Comparison of ENCODE assay signal across 1 cellular context in the genomic region with DNA sequence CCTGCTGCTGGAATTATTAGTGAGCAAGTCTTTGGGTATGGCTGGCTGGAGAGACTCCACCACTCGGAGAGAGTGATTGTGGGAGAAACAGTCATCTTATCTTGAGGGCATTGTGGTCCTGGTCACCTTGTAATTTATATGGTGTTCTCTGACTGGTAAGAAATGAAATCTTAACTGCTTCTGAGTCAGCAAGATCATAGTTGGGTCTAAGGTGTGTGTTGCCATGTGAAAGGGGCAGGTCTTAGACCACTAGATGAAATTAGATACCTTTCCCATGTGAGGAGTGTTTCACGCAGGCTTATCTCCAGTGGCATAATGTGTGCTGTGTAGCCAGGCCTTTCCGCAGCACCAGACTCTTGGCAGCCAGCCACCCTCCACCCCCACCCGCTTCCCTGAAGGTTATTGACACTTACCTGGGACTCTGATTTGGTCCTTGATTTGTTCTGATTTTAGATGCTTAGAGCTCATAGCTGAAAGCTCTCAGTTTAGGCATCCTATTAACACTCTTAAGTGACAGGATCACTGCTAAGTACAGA.
TF ChIP-seq lines count a peak whose summit lies in the region.

No MANE protein-coding gene starts in this region.

TF ChIP-seq in K562, 482 proteins besides CTCF, POLR2A, EP300 and RAD21 (continued from another document and continues in another):
- no peak for TF ChIP-seq ETS1 (conservative IDR thresholded peaks at IDR 0.05; ENCODE audit: control insufficient read depth, low read depth, low read length)
- TF ChIP-seq ATF7 (IDR thresholded peaks at IDR 0.05), result no peak
- TF ChIP-seq DLX4 (CRISPR knock-in tag; IDR thresholded peaks at IDR 0.05), result no peak
- TF ChIP-seq PURB (CRISPR knock-in tag; IDR thresholded peaks at IDR 0.05; ENCODE audit: low read depth), result no peak
- TF ChIP-seq ZBTB8A (IDR thresholded peaks at IDR 0.05; ENCODE audit: partially characterized antibody), result no peak
- TF ChIP-seq SNRNP70 (optimal IDR thresholded peaks at IDR 0.05; ENCODE audit: low read depth, low read length), result no peak
- TF ChIP-seq FOXK2 (conservative IDR thresholded peaks at IDR 0.05 in 1 of 2, IDR thresholded peaks at IDR 0.05 in 1 of 2; ENCODE audit: low read depth in 2 of 2), result no peak
- no peak for TF ChIP-seq SMARCB1 (IDR thresholded peaks at IDR 0.05; ENCODE audit: insufficient read length, low read depth)
- peak; percentile 67 for TF ChIP-seq MXI1 (IDR thresholded peaks at IDR 0.05; ENCODE audit: low read depth, low read length)
- no peak for TF ChIP-seq ETV1 (tag; conservative IDR thresholded peaks at IDR 0.05; ENCODE audit: low read depth)
- TF ChIP-seq, protein P1, sequence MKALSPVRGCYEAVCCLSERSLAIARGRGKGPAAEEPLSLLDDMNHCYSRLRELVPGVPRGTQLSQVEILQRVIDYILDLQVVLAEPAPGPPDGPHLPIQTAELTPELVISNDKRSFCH (CRISPR knock-in tag; IDR thresholded peaks at IDR 0.05), result no peak
- TF ChIP-seq, protein P1 (tag; IDR thresholded peaks at IDR 0.05), result no peak
- TF ChIP-seq HEY1 (CRISPR knock-in tag; IDR thresholded peaks at IDR 0.05; ENCODE audit: borderline replicate concordance), result no peak
- no peak for TF ChIP-seq SP1 (CRISPR knock-in tag; IDR thresholded peaks at IDR 0.05)
- TF ChIP-seq ZNF23 (CRISPR knock-in tag; IDR thresholded peaks at IDR 0.05), result no peak
- no peak for TF ChIP-seq SREBF1 (IDR thresholded peaks at IDR 0.05; ENCODE audit: borderline replicate concordance, low read depth, low read length)
- peak; percentile 31; the same call in 1 of the 2 replicates for TF ChIP-seq ZFX (CRISPR knock-in tag; IDR thresholded peaks at IDR 0.05)
- TF ChIP-seq WHSC1 (IDR thresholded peaks at IDR 0.05; ENCODE audit: low read length), result no peak
- TF ChIP-seq FOSL1 (tag; conservative IDR thresholded peaks at IDR 0.05), result peak; percentile 61; the same call in 1 of the 2 replicates
- no peak for TF ChIP-seq SMARCC2 (IDR thresholded peaks at IDR 0.05; ENCODE audit: low read depth)
- no peak for TF ChIP-seq ZNF79 (CRISPR knock-in tag; IDR thresholded peaks at IDR 0.05; ENCODE audit: low read depth)
- peak; percentile 36; the same call in 1 of the 2 replicates for TF ChIP-seq TFAP4 (CRISPR knock-in tag; IDR thresholded peaks at IDR 0.05; ENCODE audit: borderline replicate concordance)
- TF ChIP-seq SNAPC5 (CRISPR knock-in tag; IDR thresholded peaks at IDR 0.05), result no peak
- TF ChIP-seq RNF2 (IDR thresholded peaks at IDR 0.05), result no peak
- no peak for TF ChIP-seq ZNF561 (CRISPR knock-in tag; conservative IDR thresholded peaks at IDR 0.05)
- TF ChIP-seq SRF (CRISPR knock-in tag; IDR thresholded peaks at IDR 0.05), result no peak
- no peak for TF ChIP-seq HNRNPUL1 (IDR thresholded peaks at IDR 0.05; ENCODE audit: low read length)
- TF ChIP-seq, protein P2, sequence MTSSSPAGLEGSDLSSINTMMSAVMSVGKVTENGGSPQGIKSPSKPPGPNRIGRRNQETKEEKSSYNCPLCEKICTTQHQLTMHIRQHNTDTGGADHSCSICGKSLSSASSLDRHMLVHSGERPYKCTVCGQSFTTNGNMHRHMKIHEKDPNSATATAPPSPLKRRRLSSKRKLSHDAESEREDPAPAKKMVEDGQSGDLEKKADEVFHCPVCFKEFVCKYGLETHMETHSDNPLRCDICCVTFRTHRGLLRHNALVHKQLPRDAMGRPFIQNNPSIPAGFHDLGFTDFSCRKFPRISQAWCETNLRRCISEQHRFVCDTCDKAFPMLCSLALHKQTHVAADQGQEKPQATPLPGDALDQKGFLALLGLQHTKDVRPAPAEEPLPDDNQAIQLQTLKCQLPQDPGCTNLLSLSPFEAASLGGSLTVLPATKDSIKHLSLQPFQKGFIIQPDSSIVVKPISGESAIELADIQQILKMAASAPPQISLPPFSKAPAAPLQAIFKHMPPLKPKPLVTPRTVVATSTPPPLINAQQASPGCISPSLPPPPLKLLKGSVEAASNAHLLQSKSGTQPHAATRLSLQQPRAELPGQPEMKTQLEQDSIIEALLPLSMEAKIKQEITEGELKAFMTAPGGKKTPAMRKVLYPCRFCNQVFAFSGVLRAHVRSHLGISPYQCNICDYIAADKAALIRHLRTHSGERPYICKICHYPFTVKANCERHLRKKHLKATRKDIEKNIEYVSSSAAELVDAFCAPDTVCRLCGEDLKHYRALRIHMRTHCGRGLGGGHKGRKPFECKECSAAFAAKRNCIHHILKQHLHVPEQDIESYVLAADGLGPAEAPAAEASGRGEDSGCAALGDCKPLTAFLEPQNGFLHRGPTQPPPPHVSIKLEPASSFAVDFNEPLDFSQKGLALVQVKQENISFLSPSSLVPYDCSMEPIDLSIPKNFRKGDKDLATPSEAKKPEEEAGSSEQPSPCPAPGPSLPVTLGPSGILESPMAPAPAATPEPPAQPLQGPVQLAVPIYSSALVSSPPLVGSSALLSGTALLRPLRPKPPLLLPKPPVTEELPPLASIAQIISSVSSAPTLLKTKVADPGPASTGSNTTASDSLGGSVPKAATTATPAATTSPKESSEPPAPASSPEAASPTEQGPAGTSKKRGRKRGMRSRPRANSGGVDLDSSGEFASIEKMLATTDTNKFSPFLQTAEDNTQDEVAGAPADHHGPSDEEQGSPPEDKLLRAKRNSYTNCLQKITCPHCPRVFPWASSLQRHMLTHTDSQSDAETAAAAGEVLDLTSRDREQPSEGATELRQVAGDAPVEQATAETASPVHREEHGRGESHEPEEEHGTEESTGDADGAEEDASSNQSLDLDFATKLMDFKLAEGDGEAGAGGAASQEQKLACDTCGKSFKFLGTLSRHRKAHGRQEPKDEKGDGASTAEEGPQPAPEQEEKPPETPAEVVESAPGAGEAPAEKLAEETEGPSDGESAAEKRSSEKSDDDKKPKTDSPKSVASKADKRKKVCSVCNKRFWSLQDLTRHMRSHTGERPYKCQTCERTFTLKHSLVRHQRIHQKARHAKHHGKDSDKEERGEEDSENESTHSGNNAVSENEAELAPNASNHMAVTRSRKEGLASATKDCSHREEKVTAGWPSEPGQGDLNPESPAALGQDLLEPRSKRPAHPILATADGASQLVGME (CRISPR knock-in tag; IDR thresholded peaks at IDR 0.05), result no peak
- no peak for TF ChIP-seq LEF1 (IDR thresholded peaks at IDR 0.05)
- TF ChIP-seq, protein P3, sequence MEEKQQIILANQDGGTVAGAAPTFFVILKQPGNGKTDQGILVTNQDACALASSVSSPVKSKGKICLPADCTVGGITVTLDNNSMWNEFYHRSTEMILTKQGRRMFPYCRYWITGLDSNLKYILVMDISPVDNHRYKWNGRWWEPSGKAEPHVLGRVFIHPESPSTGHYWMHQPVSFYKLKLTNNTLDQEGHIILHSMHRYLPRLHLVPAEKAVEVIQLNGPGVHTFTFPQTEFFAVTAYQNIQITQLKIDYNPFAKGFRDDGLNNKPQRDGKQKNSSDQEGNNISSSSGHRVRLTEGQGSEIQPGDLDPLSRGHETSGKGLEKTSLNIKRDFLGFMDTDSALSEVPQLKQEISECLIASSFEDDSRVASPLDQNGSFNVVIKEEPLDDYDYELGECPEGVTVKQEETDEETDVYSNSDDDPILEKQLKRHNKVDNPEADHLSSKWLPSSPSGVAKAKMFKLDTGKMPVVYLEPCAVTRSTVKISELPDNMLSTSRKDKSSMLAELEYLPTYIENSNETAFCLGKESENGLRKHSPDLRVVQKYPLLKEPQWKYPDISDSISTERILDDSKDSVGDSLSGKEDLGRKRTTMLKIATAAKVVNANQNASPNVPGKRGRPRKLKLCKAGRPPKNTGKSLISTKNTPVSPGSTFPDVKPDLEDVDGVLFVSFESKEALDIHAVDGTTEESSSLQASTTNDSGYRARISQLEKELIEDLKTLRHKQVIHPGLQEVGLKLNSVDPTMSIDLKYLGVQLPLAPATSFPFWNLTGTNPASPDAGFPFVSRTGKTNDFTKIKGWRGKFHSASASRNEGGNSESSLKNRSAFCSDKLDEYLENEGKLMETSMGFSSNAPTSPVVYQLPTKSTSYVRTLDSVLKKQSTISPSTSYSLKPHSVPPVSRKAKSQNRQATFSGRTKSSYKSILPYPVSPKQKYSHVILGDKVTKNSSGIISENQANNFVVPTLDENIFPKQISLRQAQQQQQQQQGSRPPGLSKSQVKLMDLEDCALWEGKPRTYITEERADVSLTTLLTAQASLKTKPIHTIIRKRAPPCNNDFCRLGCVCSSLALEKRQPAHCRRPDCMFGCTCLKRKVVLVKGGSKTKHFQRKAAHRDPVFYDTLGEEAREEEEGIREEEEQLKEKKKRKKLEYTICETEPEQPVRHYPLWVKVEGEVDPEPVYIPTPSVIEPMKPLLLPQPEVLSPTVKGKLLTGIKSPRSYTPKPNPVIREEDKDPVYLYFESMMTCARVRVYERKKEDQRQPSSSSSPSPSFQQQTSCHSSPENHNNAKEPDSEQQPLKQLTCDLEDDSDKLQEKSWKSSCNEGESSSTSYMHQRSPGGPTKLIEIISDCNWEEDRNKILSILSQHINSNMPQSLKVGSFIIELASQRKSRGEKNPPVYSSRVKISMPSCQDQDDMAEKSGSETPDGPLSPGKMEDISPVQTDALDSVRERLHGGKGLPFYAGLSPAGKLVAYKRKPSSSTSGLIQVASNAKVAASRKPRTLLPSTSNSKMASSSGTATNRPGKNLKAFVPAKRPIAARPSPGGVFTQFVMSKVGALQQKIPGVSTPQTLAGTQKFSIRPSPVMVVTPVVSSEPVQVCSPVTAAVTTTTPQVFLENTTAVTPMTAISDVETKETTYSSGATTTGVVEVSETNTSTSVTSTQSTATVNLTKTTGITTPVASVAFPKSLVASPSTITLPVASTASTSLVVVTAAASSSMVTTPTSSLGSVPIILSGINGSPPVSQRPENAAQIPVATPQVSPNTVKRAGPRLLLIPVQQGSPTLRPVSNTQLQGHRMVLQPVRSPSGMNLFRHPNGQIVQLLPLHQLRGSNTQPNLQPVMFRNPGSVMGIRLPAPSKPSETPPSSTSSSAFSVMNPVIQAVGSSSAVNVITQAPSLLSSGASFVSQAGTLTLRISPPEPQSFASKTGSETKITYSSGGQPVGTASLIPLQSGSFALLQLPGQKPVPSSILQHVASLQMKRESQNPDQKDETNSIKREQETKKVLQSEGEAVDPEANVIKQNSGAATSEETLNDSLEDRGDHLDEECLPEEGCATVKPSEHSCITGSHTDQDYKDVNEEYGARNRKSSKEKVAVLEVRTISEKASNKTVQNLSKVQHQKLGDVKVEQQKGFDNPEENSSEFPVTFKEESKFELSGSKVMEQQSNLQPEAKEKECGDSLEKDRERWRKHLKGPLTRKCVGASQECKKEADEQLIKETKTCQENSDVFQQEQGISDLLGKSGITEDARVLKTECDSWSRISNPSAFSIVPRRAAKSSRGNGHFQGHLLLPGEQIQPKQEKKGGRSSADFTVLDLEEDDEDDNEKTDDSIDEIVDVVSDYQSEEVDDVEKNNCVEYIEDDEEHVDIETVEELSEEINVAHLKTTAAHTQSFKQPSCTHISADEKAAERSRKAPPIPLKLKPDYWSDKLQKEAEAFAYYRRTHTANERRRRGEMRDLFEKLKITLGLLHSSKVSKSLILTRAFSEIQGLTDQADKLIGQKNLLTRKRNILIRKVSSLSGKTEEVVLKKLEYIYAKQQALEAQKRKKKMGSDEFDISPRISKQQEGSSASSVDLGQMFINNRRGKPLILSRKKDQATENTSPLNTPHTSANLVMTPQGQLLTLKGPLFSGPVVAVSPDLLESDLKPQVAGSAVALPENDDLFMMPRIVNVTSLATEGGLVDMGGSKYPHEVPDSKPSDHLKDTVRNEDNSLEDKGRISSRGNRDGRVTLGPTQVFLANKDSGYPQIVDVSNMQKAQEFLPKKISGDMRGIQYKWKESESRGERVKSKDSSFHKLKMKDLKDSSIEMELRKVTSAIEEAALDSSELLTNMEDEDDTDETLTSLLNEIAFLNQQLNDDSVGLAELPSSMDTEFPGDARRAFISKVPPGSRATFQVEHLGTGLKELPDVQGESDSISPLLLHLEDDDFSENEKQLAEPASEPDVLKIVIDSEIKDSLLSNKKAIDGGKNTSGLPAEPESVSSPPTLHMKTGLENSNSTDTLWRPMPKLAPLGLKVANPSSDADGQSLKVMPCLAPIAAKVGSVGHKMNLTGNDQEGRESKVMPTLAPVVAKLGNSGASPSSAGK (IDR thresholded peaks at IDR 0.05), result no peak
- no peak for TF ChIP-seq NCOA6 (IDR thresholded peaks at IDR 0.05)
- no peak for TF ChIP-seq HNRNPLL (IDR thresholded peaks at IDR 0.05; ENCODE audit: low read depth, low read length, poor library complexity, severe bottlenecking)
- TF ChIP-seq NCOA1 (IDR thresholded peaks at IDR 0.05; ENCODE audit: low read depth), result no peak
- peak; percentile 75 for TF ChIP-seq NFE2 (IDR thresholded peaks at IDR 0.05; ENCODE audit: low read depth)
- no peak for TF ChIP-seq RBM17 (IDR thresholded peaks at IDR 0.05; ENCODE audit: borderline replicate concordance, low read depth, low read length)
- TF ChIP-seq ZBTB5 (IDR thresholded peaks at IDR 0.05), result no peak
- no peak for TF ChIP-seq ZNF121 (CRISPR knock-in tag; conservative IDR thresholded peaks at IDR 0.05)
